In genomic region chr17:8005951-8006730, GRCh38 we compare ENCODE assay signal across 19 cellular contexts. TPM values are rescaled to one million over a fixed set of nuclear protein-coding genes. Genes with fewer than 3 reads are reported as not detected.
DNase-seq lines count a peak whose midpoint lies in the region; ATAC-seq and TF ChIP-seq lines count a peak whose summit lies in the region.
"Had no signal": no experiment of that assay in that cellular context is flagged by ENCODE, and none has a peak within 500 bp of the region (broad histone marks: within the 10 kb centered on the region; RNA-seq: fewer than 3 reads in every experiment).

No MANE protein-coding gene starts in this region.

- dilution Hi-C loops in IMR-90 (cut with HindIII; ENCODE audit: low sequenced_read_pairs, unreplicated experiment) = no loop called here

- H3K4ac ChIP-seq in IMR-90 (ENCODE audit: low read depth, low read length) = no peak overlapping the region

- no peak overlapping the region for H2AFZ ChIP-seq in IMR-90 (replicated peaks; ENCODE audit: low read length, poor library complexity)
- no peak overlapping the region for H2AFZ ChIP-seq in osteoblast (ENCODE audit: low read length)

- H3K9me3 Mint-ChIP-seq in WTC11 = 0 out of 2 replicates have a peak, but pooled peaks cover 4% of the 10 kb centered on the region
- H3K9me3 Mint-ChIP-seq: activated CD4-positive, alpha-beta T cell treated with anti-CD3 and anti-CD28 coated beads, Interleukin-2, amount 10 ng/mL, durations not matched to agents 7 days and 5 days had no signal

- H3K14ac ChIP-seq in IMR-90 (replicated peaks; ENCODE audit: low read depth, low read length) = no peak overlapping the region

- no peaks in the 10 kb centered on the region for H3K79me2 ChIP-seq in osteoblast (ENCODE audit: insufficient read depth, low read length)

- no peak overlapping the region for H4K91ac ChIP-seq in IMR-90 (ENCODE audit: insufficient read depth, low read depth, low read length)

- 89% methylated on average over 12 of the region's 30 CpGs; no CpG with 5 or more reads in 1 of the 2 experiments for WGBS in IMR-90 (ENCODE audit: extremely low coverage in 2 of 2, insufficient read length in 1 of 2), 2 experiments

- H3K27me3 ChIP-seq in IMR-90 (ENCODE audit: control insufficient read depth, insufficient read depth, low read length) (peaks cover 51% of the 10 kb centered on the region), osteoblast (ENCODE audit: insufficient read depth, low read length) (peaks cover 19% of the 10 kb centered on the region)

- no peak overlapping the region for H2AK9ac ChIP-seq in IMR-90 (replicated peaks; ENCODE audit: low read depth, low read length, poor library complexity)

- in situ Hi-C loops in IMR-90 (cut with MboI; ENCODE audit: low sequenced_read_pairs) = no loop called here

- no peak overlapping the region for H2BK5ac ChIP-seq in IMR-90 (ENCODE audit: low read depth, low read length, poor library complexity, severe bottlenecking)

- no peak overlapping the region for H2BK15ac ChIP-seq in IMR-90 (ENCODE audit: low read depth, low read length)

- peaks cover 55% of the 10 kb centered on the region for H3K27me3 Mint-ChIP-seq in WTC11 (ENCODE audit: low read depth)

- H2BK20ac ChIP-seq in IMR-90 (ENCODE audit: low read depth, low read length) = no peak overlapping the region

- ATAC-seq in IMR-90 (ENCODE audit: low read depth) (no peak), WTC11 (peak; percentile 49), GM18858 (IDR thresholded peaks at IDR 0.05; ENCODE audit: unreplicated experiment) (no peak), HG02759 (IDR thresholded peaks at IDR 0.05; ENCODE audit: unreplicated experiment) (no peak)

- POLR2A ChIA-PET in IMR-90 (lab: Charles Lee; ENCODE audit: unreplicated experiment) (no interaction called here), WTC11 (lab: Charles Lee) (no interaction called here)

- H3K4me1 Mint-ChIP-seq in WTC11 = peaks cover 19% of the 10 kb centered on the region

- no peak for TF ChIP-seq POLR2A in IMR-90 (IDR thresholded peaks at IDR 0.05; ENCODE audit: low read depth, low read length)

- no peak overlapping the region for H3K4me3 Mint-ChIP-seq in WTC11
- H3K4me3 Mint-ChIP-seq: activated CD4-positive, alpha-beta T cell treated with anti-CD3 and anti-CD28 coated beads, Interleukin-2, amount 10 ng/mL, durations not matched to agents 7 days and 5 days had no signal

- CTCF ChIA-PET in IMR-90 (lab: Yijun Ruan, JAX) (no interaction called here), WTC11 (lab: Charles Lee) (interaction anchor here (1.0 to 2.7 kb wide), 5 partner anchors 10 to 73 kb away, joined by 3 to 15 read pairs (median 4); no protein-coding TSS in a partner anchor)

- H3K9ac ChIP-seq in IMR-90 (ENCODE audit: low read depth, low read length) = no peak overlapping the region

- TF ChIP-seq CTCF in IMR-90 (conservative IDR thresholded peaks at IDR 0.05; ENCODE audit: low read depth, low read length) (no peak), WTC11 (IDR thresholded peaks at IDR 0.05) (no peak), osteoblast (IDR thresholded peaks at IDR 0.05; ENCODE audit: extremely low read depth, low read depth, low read length) (no peak)

- no peaks in the 10 kb centered on the region for H3K79me1 ChIP-seq in IMR-90 (ENCODE audit: low read depth in 1 of 2, low read length in 2 of 2)

- H2AK5ac ChIP-seq in IMR-90 (ENCODE audit: low read depth, low read length) = peak overlapping the region; percentile 18; the same call in 1 of the 2 replicates

- H3K56ac ChIP-seq in IMR-90 (ENCODE audit: extremely low read depth, insufficient read depth, low read length) = no peak overlapping the region

- H3K23ac ChIP-seq in IMR-90 (ENCODE audit: low read depth, low read length) = no peak overlapping the region

- H3K9me3 ChIP-seq in IMR-90 (ENCODE audit: control insufficient read depth, insufficient read depth, low read length) (no peaks in the 10 kb centered on the region), osteoblast (ENCODE audit: low read depth, low read length) (no peaks in the 10 kb centered on the region)
- H3K9me3 ChIP-seq: Caco-2 had no signal

- H3K4me2 ChIP-seq in IMR-90 (ENCODE audit: low read depth, low read length) = no peak overlapping the region
- H3K4me2 ChIP-seq in osteoblast (ENCODE audit: insufficient read depth, low read length) = no peak overlapping the region

- BruUV-seq in IMR-90 (replicated peaks; lab: Mats Ljungman, UMichigan) = no TSS peak

- H3K4me3 ChIP-seq in IMR-90 (ENCODE audit: insufficient read depth, low read depth, low read length) = no peak overlapping the region
- H3K4me3 ChIP-seq in osteoblast (ENCODE audit: insufficient read depth, low read length) = no peak overlapping the region

- H3K4me1 ChIP-seq in IMR-90 (ENCODE audit: control insufficient read depth, insufficient read depth, low read length) (peaks cover 4% of the 10 kb centered on the region; the same call in 1 of the 2 replicates), osteoblast (ENCODE audit: insufficient read depth, low read length) (peaks cover 16% of the 10 kb centered on the region)
- H3K4me1 ChIP-seq: Caco-2 had no signal

- H2BK120ac ChIP-seq in IMR-90 (ENCODE audit: low read depth, low read length) = no peak overlapping the region

- no peaks in the 10 kb centered on the region for H3K36me3 ChIP-seq in IMR-90 (ENCODE audit: control insufficient read depth, insufficient read depth, low read length)
- H3K36me3 ChIP-seq in osteoblast (ENCODE audit: insufficient read depth, low read length) = no peaks in the 10 kb centered on the region

- H4K20me1 ChIP-seq in IMR-90 (ENCODE audit: insufficient read depth, low read length) (0 out of 2 replicates have a peak, but pooled peaks cover 5% of the 10 kb centered on the region), osteoblast (ENCODE audit: insufficient read depth, low read length) (no peaks in the 10 kb centered on the region)

- no peak overlapping the region for H4K8ac ChIP-seq in IMR-90 (ENCODE audit: low read depth in 2 of 2, low read length in 2 of 2)

- intact Hi-C loops in IMR-90 (cut with micrococcal nuclease) = no loop called here

- 0 out of 2 replicates have a peak, but pooled peaks cover 5% of the 10 kb centered on the region for H3K9me1 ChIP-seq in IMR-90 (ENCODE audit: insufficient read depth, low read length)

- H4K5ac ChIP-seq in IMR-90 (ENCODE audit: low read depth, low read length) = no peak overlapping the region

- H3K27ac Mint-ChIP-seq in WTC11 = no peak overlapping the region
- H3K27ac Mint-ChIP-seq: activated CD4-positive, alpha-beta T cell treated with anti-CD3 and anti-CD28 coated beads, Interleukin-2, amount 10 ng/mL, durations not matched to agents 7 days and 5 days had no signal

- TF ChIP-seq RAD21 in IMR-90 (IDR thresholded peaks at IDR 0.05; ENCODE audit: low read length) = no peak

- H3K36me3 Mint-ChIP-seq in WTC11 = no peaks in the 10 kb centered on the region

- DNase-seq in NCI-H82 (lab: John Stamatoyannopoulos, UW) = peak; percentile 41
- DNase-seq in NCI-H82 treated with DMSO at 0.1 percent for 48 hours (lab: John Stamatoyannopoulos, UW; ENCODE audit: unreplicated experiment) = no peak
- no peak for DNase-seq in IMR-90
- DNase-seq in WTC11 (ENCODE audit: low spot score) = no peak
- peak; percentile 60 for DNase-seq in osteoblast (ENCODE audit: insufficient read length, low spot score, missing footprints)
- DNase-seq in activated naive CD4-positive, alpha-beta T cell (lab: John Stamatoyannopoulos, UW) = no peak
- DNase-seq: activated CD4-positive, alpha-beta T cell treated with anti-CD3 and anti-CD28 coated beads, Interleukin-2, amount 10 ng/mL, durations not matched to agents 7 days and 5 days; Caco-2; mammary epithelial cell; NCI-H1092; NCI-H510A; nucleus accumbens; small intestine; substantia nigra had no signal

- H3K27ac ChIP-seq in IMR-90 (ENCODE audit: insufficient read depth, low read length) (no peak overlapping the region), osteoblast (ENCODE audit: low read depth, low read length) (no peak overlapping the region)
- H3K27ac ChIP-seq: RWPE1 had no signal

- H3K18ac ChIP-seq in IMR-90 (ENCODE audit: low read depth, low read length) = no peak overlapping the region

TF ChIP-seq in IMR-90, 13 proteins besides CTCF, POLR2A, EP300 and RAD21:
- TF ChIP-seq SMC3 (IDR thresholded peaks at IDR 0.05; ENCODE audit: low read depth, low read length) = no peak
- TF ChIP-seq CHD1 (IDR thresholded peaks at IDR 0.05; ENCODE audit: low read depth, low read length) = no peak
- no peak for TF ChIP-seq BHLHE40 (IDR thresholded peaks at IDR 0.05; ENCODE audit: low read depth, low read length)

TF ChIP-seq in WTC11, 78 proteins besides CTCF, POLR2A, EP300 and RAD21:
- TF ChIP-seq NFYB (CRISPR knock-in tag; conservative IDR thresholded peaks at IDR 0.05; ENCODE audit: low read depth) (peak; percentile 36), CBFB (CRISPR knock-in tag; IDR thresholded peaks at IDR 0.05; ENCODE audit: low read depth) (no peak), FOXJ3 (CRISPR knock-in tag; IDR thresholded peaks at IDR 0.05; ENCODE audit: borderline replicate concordance) (no peak)

RNA-seq across cellular contexts. Expression of gene GUCY2D, which starts 3.7 kb away (rescaled TPM):
- total RNA-seq in IMR-90 (2012; rRNA removed) = not detected in 2 replicates
- polyA plus RNA-seq in IMR-90 (2012; rRNA removed) = 0.03 TPM in 1 of 2 replicates, not detected in the other
- polyA plus RNA-seq in IMR-90 (2012; cell fraction: cytosol; rRNA removed) = not detected in 2 replicates
- polyA plus RNA-seq in IMR-90 (2012; cell fraction: nucleus; rRNA removed; ENCODE audit: low replicate concordance) = not detected in 2 replicates
- 0.87 to 1.9 TPM (median 1.1 TPM) in 3 replicates for total RNA-seq in WTC11 (2021)
- total RNA-seq in osteoblast = not detected in 2 replicates
- total RNA-seq: activated CD4-positive, alpha-beta T cell treated with anti-CD3 and anti-CD28 coated beads, Interleukin-2, amount 10 ng/mL, durations not matched to agents 7 days and 5 days had no signal
- polyA plus RNA-seq: AG04450, small intestine had no signal

RNA-seq across cellular contexts. Expression of gene ALOX15B, which starts 32.7 kb away (rescaled TPM):
- total RNA-seq in IMR-90 (2012; rRNA removed) (not detected in 2 replicates), WTC11 (2021) (0.22 to 0.87 TPM (median 0.73 TPM) in 3 replicates), osteoblast (under 0.01 TPM in 2 replicates)
- polyA plus RNA-seq in IMR-90 (2012; rRNA removed) = not detected in 2 replicates
- 0.03 TPM in 1 of 2 replicates, not detected in the other for polyA plus RNA-seq in IMR-90 (2012; cell fraction: cytosol; rRNA removed)
- not detected in 2 replicates for polyA plus RNA-seq in IMR-90 (2012; cell fraction: nucleus; rRNA removed; ENCODE audit: low replicate concordance)
- total RNA-seq: activated CD4-positive, alpha-beta T cell treated with anti-CD3 and anti-CD28 coated beads, Interleukin-2, amount 10 ng/mL, durations not matched to agents 7 days and 5 days; Caco-2; T-helper 2 cell treated with Interferon-gamma antibody and Interleukin-4, amounts not matched to agents 100 ng/mL and 5 ng/mL, for 36 hours had no signal
- polyA plus RNA-seq: AG04450 had no signal

Comparison
In these comparisons a context has a peak if more than half of its experiments do, and no peak if none do; other contexts are left out.
1. DNase-seq: peak in NCI-H82 (single experiment) and osteoblast (single experiment); none in NCI-H82 treated with DMSO at 0.1 percent for 48 hours (single experiment), IMR-90 (single experiment), WTC11 (single experiment) and activated naive CD4-positive, alpha-beta T cell (0 of 4).